Comparison of ENCODE assay signal across 13 cellular contexts in genomic region chr7:85464042-85464651, GRCh38.
DNase-seq lines count a peak whose midpoint lies in the region; ATAC-seq and TF ChIP-seq lines count a peak whose summit lies in the region.
"Had no signal": no experiment of that assay in that cellular context is flagged by ENCODE, and none has a peak within 500 bp of the region (broad histone marks: within the 10 kb centered on the region; RNA-seq: fewer than 3 reads in every experiment).

No MANE protein-coding gene starts in this region.

- intact Hi-C loops in A673 (cut with micrococcal nuclease; ENCODE audit: unreplicated experiment) (loop anchor here (2.0 to 10.0 kb wide), 3 partner anchors 358 to 1529 kb away; no protein-coding TSS in a partner anchor), PC-9 (cut with micrococcal nuclease; ENCODE audit: unreplicated experiment) (loop anchor here (2.0 kb wide), 1 partner anchor 423 kb away; no protein-coding TSS in a partner anchor)

- H3K4me3 ChIP-seq in A673 (ENCODE audit: low read depth, low read length, poor library complexity, severe bottlenecking) = no peak overlapping the region
- H3K4me3 ChIP-seq in PC-9 = no peak overlapping the region
- H3K4me3 ChIP-seq: suprapubic skin had no signal

- H3K27ac ChIP-seq in A673 (ENCODE audit: low read depth, low read length, poor library complexity, severe bottlenecking) (no peak overlapping the region), PC-9 (no peak overlapping the region)
- H3K27ac ChIP-seq: suprapubic skin had no signal

- H3K27me3 ChIP-seq in A673 (replicated peaks; ENCODE audit: insufficient read depth, low read depth, low read length, poor library complexity) = no peaks in the 10 kb centered on the region
- no peaks in the 10 kb centered on the region for H3K27me3 ChIP-seq in PC-9 (ENCODE audit: insufficient read depth, low read depth)
- H3K27me3 ChIP-seq: suprapubic skin had no signal

- H3K9me2 ChIP-seq in PC-9 (ENCODE audit: insufficient read depth) = no peaks in the 10 kb centered on the region

- peak; percentile 47 for TF ChIP-seq CTCF in A673 (conservative IDR thresholded peaks at IDR 0.05; ENCODE audit: low read depth, low read length)
- TF ChIP-seq CTCF in PC-9 (conservative IDR thresholded peaks at IDR 0.05) = peak; percentile 47; the same call in 1 of the 2 replicates
- TF ChIP-seq CTCF in glutamatergic neuron (IDR thresholded peaks at IDR 0.05; ENCODE audit: partially characterized antibody, unreplicated experiment) = peak; percentile 51

- peaks cover 2% of the 10 kb centered on the region for H3K27me3 Mint-ChIP-seq in glutamatergic neuron (ENCODE audit: unreplicated experiment)
- H3K27me3 Mint-ChIP-seq: effector memory CD8-positive, alpha-beta T cell had no signal

- H3K36me3 ChIP-seq in A673 (ENCODE audit: insufficient read depth, low read length, poor library complexity, severe bottlenecking) = no peaks in the 10 kb centered on the region
- no peaks in the 10 kb centered on the region for H3K36me3 ChIP-seq in PC-9 (ENCODE audit: low read depth)
- H3K36me3 ChIP-seq: suprapubic skin had no signal

- peaks cover 2% of the 10 kb centered on the region for H3K4me1 Mint-ChIP-seq in glutamatergic neuron (ENCODE audit: low read depth, unreplicated experiment)
- H3K4me1 Mint-ChIP-seq: immature natural killer cell had no signal

- no TSS peak for BruUV-seq in A673 (replicated peaks; lab: Mats Ljungman, UMichigan)
- no TSS peak for BruUV-seq in PC-9 (replicated peaks; lab: Mats Ljungman, UMichigan)

- H3K9me3 ChIP-seq in A673 (ENCODE audit: low read depth, low read length, poor library complexity, severe bottlenecking) (no peaks in the 10 kb centered on the region), PC-9 (ENCODE audit: insufficient read depth, low read depth) (no peaks in the 10 kb centered on the region)
- H3K9me3 ChIP-seq: suprapubic skin had no signal

- no peak for ATAC-seq in HG03175 (IDR thresholded peaks at IDR 0.05; ENCODE audit: unreplicated experiment)
- ATAC-seq: effector memory CD8-positive, alpha-beta T cell had no signal

- no peak overlapping the region for H3K4me3 Mint-ChIP-seq in glutamatergic neuron (ENCODE audit: unreplicated experiment)
- H3K4me3 Mint-ChIP-seq: effector memory CD8-positive, alpha-beta T cell; immature natural killer cell had no signal

- no peaks in the 10 kb centered on the region for H3K4me1 ChIP-seq in A673 (ENCODE audit: insufficient read depth, low read length, poor library complexity, severe bottlenecking)
- H3K4me1 ChIP-seq in PC-9 (replicated peaks; ENCODE audit: insufficient read depth) = no peaks in the 10 kb centered on the region
- H3K4me1 ChIP-seq: suprapubic skin had no signal

- H3K27ac Mint-ChIP-seq in glutamatergic neuron (ENCODE audit: unreplicated experiment) = peak overlapping the region; percentile 53
- H3K27ac Mint-ChIP-seq: effector memory CD8-positive, alpha-beta T cell; immature natural killer cell had no signal

- CTCF ChIA-PET in A673 (lab: Charles Lee) (interaction anchor here (0.8 to 1.0 kb wide), 2 partner anchors 278 to 422 kb away, joined by 3 to 4 read pairs; partner anchors contain the start of gene SEMA3D), PC-9 (lab: Charles Lee) (interaction anchor here (0.6 kb wide), 1 partner anchor 277 kb away, joined by 4 read pairs; the partner anchor contains the start of gene SEMA3D), HEK293T (lab: Yijun Ruan, JAX) (no interaction called here)

- no peaks in the 10 kb centered on the region for H3K79me2 ChIP-seq in PC-9 (ENCODE audit: low read depth)

- H4K20me1 ChIP-seq in PC-9 (ENCODE audit: insufficient read depth) = no peaks in the 10 kb centered on the region

- H2AFZ ChIP-seq in PC-9 = 0 out of 2 replicates have a peak overlapping the region, but pooled peaks have one; percentile 28

- H3K36me3 Mint-ChIP-seq in glutamatergic neuron (ENCODE audit: unreplicated experiment) = no peaks in the 10 kb centered on the region
- H3K36me3 Mint-ChIP-seq: immature natural killer cell had no signal

- DNase-seq in A673 (ENCODE audit: low spot score) (peak; percentile 47), HCEC 1CT (peak; percentile 18), PC-9 (no peak), glutamatergic neuron (no peak), GDM1 (lab: John Stamatoyannopoulos, UW) (no peak), HEK293T (ENCODE audit: extremely low spot score) (no peak), NK-92 (lab: John Stamatoyannopoulos, UW; ENCODE audit: unreplicated experiment) (no peak)
- DNase-seq: activated naive CD4-positive, alpha-beta T cell treated with Interleukin-2 at 50 U/mL for 16 hours; effector memory CD8-positive, alpha-beta T cell; immature natural killer cell; KG1 had no signal

- H3K4me2 ChIP-seq in PC-9 = no peak overlapping the region

- no peaks in the 10 kb centered on the region for H3K9me3 Mint-ChIP-seq in glutamatergic neuron (ENCODE audit: unreplicated experiment)

- POLR2A ChIA-PET in A673 (lab: Charles Lee; ENCODE audit: low non-redundant PET) = no interaction called here
- POLR2A ChIA-PET in PC-9 (lab: Charles Lee; ENCODE audit: unreplicated experiment) = no interaction called here
- POLR2A ChIA-PET in HEK293T (lab: Yijun Ruan, JAX) = interaction anchor here (0.6 kb wide), 1 partner anchor 415 kb away, joined by 3 read pairs; no protein-coding TSS in a partner anchor

- no peaks in the 10 kb centered on the region for H3F3A ChIP-seq in PC-9 (ENCODE audit: insufficient read depth, low read depth)

TF ChIP-seq in HEK293T, 16 proteins besides CTCF, POLR2A, EP300 and RAD21:
- TF ChIP-seq LEF1 (IDR thresholded peaks at IDR 0.05; ENCODE audit: borderline replicate concordance) = no peak
- TF ChIP-seq FOXA1 (IDR thresholded peaks at IDR 0.05) = no peak
- TF ChIP-seq L3MBTL2 (conservative IDR thresholded peaks at IDR 0.05) = no peak
- TF ChIP-seq ELF4 (IDR thresholded peaks at IDR 0.05) = no peak
- TF ChIP-seq NFRKB (IDR thresholded peaks at IDR 0.05) = no peak
- TF ChIP-seq ARNT (IDR thresholded peaks at IDR 0.05) = no peak
- no peak for TF ChIP-seq BHLHE40 (IDR thresholded peaks at IDR 0.05; ENCODE audit: borderline replicate concordance)
- no peak for TF ChIP-seq FOXK2 (IDR thresholded peaks at IDR 0.05)
- no peak for TF ChIP-seq HDGF (IDR thresholded peaks at IDR 0.05; ENCODE audit: borderline replicate concordance)
- no peak for TF ChIP-seq SP1 (IDR thresholded peaks at IDR 0.05)
- TF ChIP-seq TARDBP (IDR thresholded peaks at IDR 0.05) = no peak
- no peak for TF ChIP-seq FOXM1 (IDR thresholded peaks at IDR 0.05; ENCODE audit: borderline replicate concordance)
- no peak for TF ChIP-seq CTBP1 (IDR thresholded peaks at IDR 0.05; ENCODE audit: borderline replicate concordance)
- TF ChIP-seq, protein P1, sequence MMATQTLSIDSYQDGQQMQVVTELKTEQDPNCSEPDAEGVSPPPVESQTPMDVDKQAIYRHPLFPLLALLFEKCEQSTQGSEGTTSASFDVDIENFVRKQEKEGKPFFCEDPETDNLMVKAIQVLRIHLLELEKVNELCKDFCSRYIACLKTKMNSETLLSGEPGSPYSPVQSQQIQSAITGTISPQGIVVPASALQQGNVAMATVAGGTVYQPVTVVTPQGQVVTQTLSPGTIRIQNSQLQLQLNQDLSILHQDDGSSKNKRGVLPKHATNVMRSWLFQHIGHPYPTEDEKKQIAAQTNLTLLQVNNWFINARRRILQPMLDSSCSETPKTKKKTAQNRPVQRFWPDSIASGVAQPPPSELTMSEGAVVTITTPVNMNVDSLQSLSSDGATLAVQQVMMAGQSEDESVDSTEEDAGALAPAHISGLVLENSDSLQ (IDR thresholded peaks at IDR 0.05) = no peak

Comparison
In these comparisons a context has a peak if more than half of its experiments do, and no peak if none do; other contexts are left out.
1. DNase-seq: peak in A673 (single experiment) and HCEC 1CT (single experiment); none in PC-9 (0 of 2), glutamatergic neuron (single experiment), GDM1 (single experiment), HEK293T (single experiment) and NK-92 (single experiment).
2. Peak in every context shown above with its lines, with median percentiles within 50 percentile points of each other: CTCF ChIP-seq.